In the genomic region with DNA sequence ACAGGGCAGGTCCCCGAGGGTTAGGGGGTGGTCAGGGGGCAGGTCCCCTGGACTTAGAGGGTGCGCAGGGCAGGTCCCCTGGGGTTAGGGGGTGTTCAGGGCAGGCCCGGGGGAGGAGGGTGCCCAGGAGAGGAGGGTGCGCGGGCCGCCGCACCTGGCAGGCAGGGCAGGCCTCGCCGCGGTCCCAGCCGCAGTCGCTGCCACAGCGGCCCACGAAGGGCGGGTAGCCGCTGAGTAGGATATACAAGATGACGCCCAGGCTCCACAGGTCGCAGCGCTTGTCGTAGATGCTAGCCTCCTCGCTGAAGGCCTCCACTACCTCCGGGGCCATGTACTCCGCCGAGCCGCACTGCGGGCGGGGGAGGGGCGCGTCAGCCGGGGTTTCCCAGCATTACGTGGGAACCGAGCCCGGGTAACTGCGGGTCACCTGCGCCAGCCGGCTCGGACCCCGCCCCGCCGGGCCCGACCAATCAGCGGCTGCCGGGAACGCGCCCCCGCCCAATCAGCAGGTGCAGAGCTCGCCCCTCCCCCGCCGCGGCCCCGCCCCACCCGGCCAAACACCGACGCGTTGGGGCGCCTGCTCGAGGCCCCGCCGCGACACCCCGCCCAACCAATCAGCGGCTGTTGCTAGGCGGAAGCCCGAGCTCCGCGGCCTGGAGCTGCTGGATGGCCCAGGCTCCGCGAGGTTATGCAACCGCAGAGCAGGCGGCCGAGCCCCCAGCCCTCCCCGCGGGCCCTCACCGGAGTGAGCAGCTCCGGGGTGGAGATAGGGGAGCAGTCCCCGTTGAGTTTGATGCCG, we compare ENCODE assay signal across 8 cellular contexts. TPM values are rescaled to one million over a fixed set of nuclear protein-coding genes. Genes with fewer than 3 reads are reported as not detected.
DNase-seq lines count a peak whose midpoint lies in the region; ATAC-seq and TF ChIP-seq lines count a peak whose summit lies in the region.

No MANE protein-coding gene starts in this region.

- ATAC-seq in GM19468 (IDR thresholded peaks at IDR 0.05; ENCODE audit: extremely low read depth, unreplicated experiment) (peak; percentile 48), mucosa of descending colon (peak; percentile 93)

- TF ChIP-seq CTCF in epithelial cell of proximal tubule (conservative IDR thresholded peaks at IDR 0.05; ENCODE audit: low read depth, low read length) (no peak), mucosa of descending colon (IDR thresholded peaks at IDR 0.05) (no peak)

- DNase-seq in CD1c-positive myeloid dendritic cell (ENCODE audit: extremely low spot score) = peak; percentile 98
- peak; percentile 87 for DNase-seq in HT-29 (ENCODE audit: low spot score)
- DNase-seq in NOMO-1 treated with dmso at 0.1 percent for 144 hours (lab: John Stamatoyannopoulos, UW; ENCODE audit: unreplicated experiment) = peak; percentile 92
- DNase-seq in activated T-cell treated with anti-CD3 and anti-CD28 coated beads, Interleukin-2, amount 50 U/mL, for 1 hour = peak; percentile 100
- no peak for DNase-seq in epithelial cell of proximal tubule (ENCODE audit: low read depth)
- DNase-seq in mucosa of descending colon = peak; percentile 99 to 100 (median 99)
- peak; percentile 99 for DNase-seq in stimulated activated CD8-positive, alpha-beta memory T cell treated with anti-CD3 and anti-CD28 coated beads, Interleukin-4, amount 100 ng/mL, for 24 hours (ENCODE audit: low read depth)

- peaks cover 46% of the 10 kb centered on the region for H3K4me1 ChIP-seq in mucosa of descending colon (ENCODE audit: low read depth)

- H3K4me3 ChIP-seq in epithelial cell of proximal tubule (ENCODE audit: low read depth, low read length) (peak overlapping the region; percentile 33), mucosa of descending colon (peak overlapping the region; percentile 5)

- intact Hi-C loops in mucosa of descending colon (cut with DNase I, micrococcal nuclease) = no loop called here

- no peaks in the 10 kb centered on the region for H3K9me3 ChIP-seq in mucosa of descending colon

- peaks cover 10% of the 10 kb centered on the region for H3K36me3 ChIP-seq in mucosa of descending colon (ENCODE audit: low read depth)

RNA-seq across cellular contexts. Expression of a gene that starts 9.2 kb away (rescaled TPM):
- total RNA-seq in HT-29 (2014; rRNA removed; shearing (Covaris generic)) = 212 and 223 TPM in 2 replicates
- 118 and 154 TPM in 2 replicates for total RNA-seq in epithelial cell of proximal tubule
- 100 to 1,000 TPM; 252 to 330 (median 304) TPM for total RNA-seq in mucosa of descending colon

RNA-seq across cellular contexts. Expression of a gene that starts 26.4 kb away (rescaled TPM):
- total RNA-seq in HT-29 (2014; rRNA removed; shearing (Covaris generic)) = 43.3 and 56.4 TPM in 2 replicates
- 56.2 and 59.7 TPM in 2 replicates for total RNA-seq in epithelial cell of proximal tubule
- total RNA-seq in mucosa of descending colon = 10 to 100 TPM; 66.0 to 82.3 (median 71.5) TPM

RNA-seq across cellular contexts. Expression of a gene that starts 54.2 kb away (rescaled TPM):
- 7.7 and 9.2 TPM in 2 replicates for total RNA-seq in HT-29 (2014; rRNA removed; shearing (Covaris generic))
- 29.9 and 36.0 TPM in 2 replicates for total RNA-seq in epithelial cell of proximal tubule
- 10 to 100 TPM; 39.8 to 76.8 (median 43.7) TPM for total RNA-seq in mucosa of descending colon

RNA-seq across cellular contexts. Expression of a gene that starts 54.8 kb away (rescaled TPM):
- 2.7 and 5.3 TPM in 2 replicates for total RNA-seq in HT-29 (2014; rRNA removed; shearing (Covaris generic))
- total RNA-seq in epithelial cell of proximal tubule (1.0 and 5.2 TPM in 2 replicates), mucosa of descending colon (1 to 10 TPM; 2.2 to 5.3 (median 3.4) TPM)
